14 cellular contexts compared by ENCODE assay signal in the genomic region with DNA sequence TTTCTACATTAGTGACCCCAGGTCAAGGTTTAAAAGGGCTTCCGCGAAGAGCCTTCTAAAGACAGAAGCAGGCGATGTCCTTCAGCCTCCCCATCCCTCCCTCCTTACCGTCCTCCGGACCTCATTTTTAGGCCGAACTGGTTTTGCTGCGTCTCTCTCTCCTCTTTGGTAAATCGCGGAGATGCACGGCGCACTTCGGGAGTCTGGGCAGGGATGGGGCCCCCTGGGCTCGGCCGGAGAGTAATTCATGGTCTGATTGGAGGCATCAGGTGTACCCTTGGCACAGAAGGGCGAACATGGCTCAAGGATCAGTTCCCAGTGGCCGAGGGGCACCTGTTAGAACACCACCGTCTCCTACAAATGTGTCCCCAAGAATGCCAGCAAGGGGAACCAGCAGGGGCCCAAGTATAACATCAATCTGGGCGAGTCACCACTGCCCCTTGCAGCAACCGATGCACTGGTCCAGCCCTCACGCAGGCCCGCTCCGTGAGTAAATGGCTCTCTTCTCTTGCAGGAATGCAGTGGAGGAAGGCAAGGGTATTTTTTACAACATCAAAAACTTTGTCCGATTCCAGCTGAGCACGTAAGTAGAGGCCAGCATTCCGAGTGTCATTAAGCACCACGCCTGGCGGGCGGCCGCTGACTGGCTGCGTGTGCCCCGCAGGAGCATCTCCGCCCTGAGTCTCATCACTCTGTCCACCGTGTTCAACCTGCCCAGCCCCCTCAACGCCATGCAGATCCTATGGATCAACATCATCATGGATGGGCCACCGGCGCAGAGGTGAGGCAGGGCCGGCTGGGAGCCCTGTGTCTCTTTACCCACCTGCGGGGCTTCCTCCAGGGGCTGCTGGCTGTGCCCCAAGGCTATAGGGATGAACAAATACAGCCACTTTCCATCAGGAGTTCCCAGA. TPM values are rescaled to one million over a fixed set of nuclear protein-coding genes. Genes with fewer than 3 reads are reported as not detected.
DNase-seq lines count a peak whose midpoint lies in the region; ATAC-seq and TF ChIP-seq lines count a peak whose summit lies in the region.
"Had no signal": no experiment of that assay in that cellular context is flagged by ENCODE, and none has a peak within 500 bp of the region (broad histone marks: within the 10 kb centered on the region; RNA-seq: fewer than 3 reads in every experiment).

No MANE protein-coding gene starts in this region.

- H3K9me2 ChIP-seq in Karpas-422 (replicated peaks; ENCODE audit: insufficient read depth, low read length), result no peaks in the 10 kb centered on the region

- no peaks in the 10 kb centered on the region for H3K79me1 ChIP-seq in neuronal stem cell (ENCODE audit: low read depth, low read length)

- H3K27me3 ChIP-seq in endodermal cell (ENCODE audit: control insufficient read depth, insufficient read depth, low read length, poor library complexity, severe bottlenecking) (no peaks in the 10 kb centered on the region), neuronal stem cell (ENCODE audit: control insufficient read depth in 3 of 3, insufficient read depth in 3 of 3, low read depth in 1 of 3, low read length in 3 of 3) (no peaks in the 10 kb centered on the region), Karpas-422 (ENCODE audit: low read length) (no peaks in the 10 kb centered on the region)
- H3K27me3 ChIP-seq: BLaER1, Peyer's patch had no signal

- H3K23ac ChIP-seq in neuronal stem cell (ENCODE audit: low read depth, low read length, poor library complexity), result peak overlapping the region; percentile 57

- H4K91ac ChIP-seq in neuronal stem cell (ENCODE audit: low read depth, low read length, poor library complexity), result no peak overlapping the region

- H3K4ac ChIP-seq in neuronal stem cell (ENCODE audit: low read length), result no peak overlapping the region

- WGBS in endodermal cell (ENCODE audit: insufficient coverage in 1 of 2, insufficient read length in 1 of 2), 2 experiments, result 95 to 97% methylated on average over 32 to 38 of the region's 38 CpGs
- no CpG with 5 or more reads among the region's 38 CpGs for WGBS in neuronal stem cell (ENCODE audit: extremely low coverage in 2 of 2, insufficient read length in 2 of 2, insufficient replicate concordance in 1 of 2), 2 donors

- no peaks in the 10 kb centered on the region for H3K27me3 Mint-ChIP-seq in endodermal cell (ENCODE audit: insufficient read depth)
- H3K27me3 Mint-ChIP-seq in type B pancreatic cell, result no peaks in the 10 kb centered on the region

- H3K4me1 Mint-ChIP-seq in endodermal cell (peaks cover 2% of the 10 kb centered on the region), type B pancreatic cell (ENCODE audit: unreplicated experiment) (peaks cover 9% of the 10 kb centered on the region)

- ATAC-seq in HG03108 (IDR thresholded peaks at IDR 0.05; ENCODE audit: unreplicated experiment), result no peak
- ATAC-seq: CD8-positive, alpha-beta T cell had no signal

- H4K8ac ChIP-seq in neuronal stem cell (ENCODE audit: low read depth, low read length), result no peak overlapping the region

- DNase-seq in activated effector memory CD4-positive, alpha-beta T cell treated with anti-CD3 and anti-CD28 coated beads, Interleukin-2, amount 50 U/mL, for 16 hours, result peak; percentile 54
- no peak for DNase-seq in activated effector memory CD4-positive, alpha-beta T cell treated with Interleukin-2 at 50 U/mL for 16 hours
- DNase-seq in endodermal cell (peak; percentile 41), neuronal stem cell (ENCODE audit: low spot score) (no peak), type B pancreatic cell (ENCODE audit: extremely low spot score, unreplicated experiment) (peak; percentile 59), Karpas-422 (no peak)
- no peak for DNase-seq in activated naive CD4-positive, alpha-beta T cell treated with Interleukin-2 at 50 U/mL for 16 hours
- DNase-seq: H7, NCI-H187, NCI-H226 had no signal

- H2BK12ac ChIP-seq in neuronal stem cell (ENCODE audit: low read length), result no peak overlapping the region

- H3K27ac Mint-ChIP-seq in endodermal cell, result no peak overlapping the region
- no peak overlapping the region for H3K27ac Mint-ChIP-seq in type B pancreatic cell
- H3K27ac Mint-ChIP-seq: CD8-positive, alpha-beta T cell had no signal

- no peak overlapping the region for H2BK120ac ChIP-seq in neuronal stem cell (ENCODE audit: low read depth, low read length)

- no peak overlapping the region for H2BK5ac ChIP-seq in neuronal stem cell (ENCODE audit: low read length)

- no peaks in the 10 kb centered on the region for H3K36me3 Mint-ChIP-seq in endodermal cell (ENCODE audit: low read depth)
- H3K36me3 Mint-ChIP-seq in type B pancreatic cell, result peaks cover 3% of the 10 kb centered on the region

- no peak overlapping the region for H3K27ac ChIP-seq in endodermal cell (ENCODE audit: low read depth, low read length)
- H3K27ac ChIP-seq in neuronal stem cell (replicated peaks; ENCODE audit: low read length), result no peak overlapping the region
- H3K27ac ChIP-seq in Karpas-422 (ENCODE audit: low read length), result no peak overlapping the region
- H3K27ac ChIP-seq: BLaER1, Peyer's patch had no signal

- H3K4me1 ChIP-seq in endodermal cell (ENCODE audit: control insufficient read depth, insufficient read depth, low read length) (no peaks in the 10 kb centered on the region), neuronal stem cell (ENCODE audit: control insufficient read depth in 2 of 2, insufficient read depth in 1 of 2, low read depth in 1 of 2, low read length in 2 of 2) (peaks cover 0 to 2% of the 10 kb centered on the region in 2 donors), Karpas-422 (ENCODE audit: low read length) (no peaks in the 10 kb centered on the region)
- H3K4me1 ChIP-seq: Peyer's patch had no signal

- no peaks in the 10 kb centered on the region for H3K79me2 ChIP-seq in Karpas-422 (ENCODE audit: low read length)

- peak overlapping the region; percentile 64 for H3K14ac ChIP-seq in neuronal stem cell (ENCODE audit: low read length)

- no peaks in the 10 kb centered on the region for H4K20me1 ChIP-seq in Karpas-422 (ENCODE audit: insufficient read depth, low read depth, low read length)
- H4K20me1 ChIP-seq: BLaER1 had no signal

- H3K4me2 ChIP-seq in neuronal stem cell (ENCODE audit: insufficient read depth, low read length, poor library complexity, severe bottlenecking), result no peak overlapping the region
- H3K4me2 ChIP-seq in Karpas-422 (ENCODE audit: low read depth, low read length, poor library complexity, severe bottlenecking), result no peak overlapping the region
- H3K4me2 ChIP-seq: BLaER1 had no signal

- peak overlapping the region; percentile 56 for H2AK5ac ChIP-seq in neuronal stem cell (ENCODE audit: low read depth, low read length)

- no peaks in the 10 kb centered on the region for H3K36me3 ChIP-seq in endodermal cell (ENCODE audit: control insufficient read depth, insufficient read depth, low read length)
- H3K36me3 ChIP-seq in neuronal stem cell (replicated peaks in 1 of 2; ENCODE audit: control insufficient read depth in 2 of 2, insufficient read depth in 2 of 2, low read length in 2 of 2), result peaks cover 3 to 5% of the 10 kb centered on the region in 2 donors
- no peaks in the 10 kb centered on the region for H3K36me3 ChIP-seq in Karpas-422 (ENCODE audit: insufficient read depth, low read length)

- TF ChIP-seq CTCF in endodermal cell (conservative IDR thresholded peaks at IDR 0.05) (no peak), type B pancreatic cell (conservative IDR thresholded peaks at IDR 0.05) (no peak)

- H3K9ac ChIP-seq in endodermal cell (ENCODE audit: extremely low read depth, low read length, poor library complexity, severe bottlenecking) (no peak overlapping the region), neuronal stem cell (ENCODE audit: low read depth, low read length, poor library complexity) (peak overlapping the region; percentile 70), Karpas-422 (ENCODE audit: low read length) (no peak overlapping the region)
- H3K9ac ChIP-seq: BLaER1 had no signal

- no peaks in the 10 kb centered on the region for H3K9me3 ChIP-seq in endodermal cell (ENCODE audit: control insufficient read depth, low read length)
- H3K9me3 ChIP-seq in neuronal stem cell (replicated peaks in 1 of 2; ENCODE audit: control insufficient read depth in 2 of 2, insufficient read depth in 1 of 2, low read depth in 1 of 2, low read length in 2 of 2), result no peaks in the 10 kb centered on the region
- no peaks in the 10 kb centered on the region for H3K9me3 ChIP-seq in Karpas-422 (ENCODE audit: low read length)
- H3K9me3 ChIP-seq: BLaER1, Peyer's patch had no signal

- no peak overlapping the region for H2BK15ac ChIP-seq in neuronal stem cell (ENCODE audit: low read length)

- H3K4me3 Mint-ChIP-seq in endodermal cell (no peak overlapping the region), type B pancreatic cell (no peak overlapping the region)
- H3K4me3 Mint-ChIP-seq: CD8-positive, alpha-beta T cell had no signal

- H3K18ac ChIP-seq in neuronal stem cell (ENCODE audit: low read length), result peak overlapping the region; percentile 86

- H3K4me3 ChIP-seq in endodermal cell (ENCODE audit: low read length), result no peak overlapping the region
- no peak overlapping the region for H3K4me3 ChIP-seq in neuronal stem cell (ENCODE audit: low read length in 2 of 2)
- H3K4me3 ChIP-seq in Karpas-422 (ENCODE audit: low read length), result no peak overlapping the region
- H3K4me3 ChIP-seq: BLaER1, Peyer's patch had no signal

- H2AFZ ChIP-seq in neuronal stem cell (ENCODE audit: low read length) (no peak overlapping the region), Karpas-422 (ENCODE audit: low read length) (no peak overlapping the region)

- H3K9me3 Mint-ChIP-seq in endodermal cell (no peaks in the 10 kb centered on the region), type B pancreatic cell (no peaks in the 10 kb centered on the region)
- H3K9me3 Mint-ChIP-seq: CD8-positive, alpha-beta T cell had no signal

RNA-seq across cellular contexts. Expression of gene MEAK7, which starts 45.6 kb away (rescaled TPM):
- total RNA-seq in endodermal cell (10 to 100 TPM; 30.3 to 34.9 TPM), type B pancreatic cell (ENCODE audit: low replicate concordance) (28.5 and 30.3 TPM in 2 replicates)
- 16.1 TPM for polyA plus RNA-seq in endodermal cell (2013, experiment 1 of 2)
- polyA plus RNA-seq in endodermal cell (2013, experiment 2 of 2), result 12.1 TPM
- 8.0 TPM for polyA plus RNA-seq in neuronal stem cell (2013, experiment 1 of 2)
- 8.4 TPM for polyA plus RNA-seq in neuronal stem cell (2013, experiment 2 of 2)
- 8.7 and 10.7 TPM in 2 replicates for total RNA-seq in Karpas-422 (2014; rRNA removed; shearing (Covaris generic); ENCODE audit: low replicate concordance)

Comparison
In these comparisons a context has a peak if more than half of its experiments do, and no peak if none do; other contexts are left out.
1. DNase-seq: peak in activated effector memory CD4-positive, alpha-beta T cell treated with anti-CD3 and anti-CD28 coated beads, Interleukin-2, amount 50 U/mL, for 16 hours (single experiment), endodermal cell (single experiment) and type B pancreatic cell (single experiment); none in activated effector memory CD4-positive, alpha-beta T cell treated with Interleukin-2 at 50 U/mL for 16 hours (single experiment), neuronal stem cell (single experiment), activated naive CD4-positive, alpha-beta T cell treated with Interleukin-2 at 50 U/mL for 16 hours (single experiment) and Karpas-422 (single experiment).